21 cellular contexts compared by ENCODE assay signal in genomic region chr11:391117-392017, GRCh38. TPM values are rescaled to one million over a fixed set of nuclear protein-coding genes. Genes with fewer than 3 reads are reported as not detected.
DNase-seq lines count a peak whose midpoint lies in the region; ATAC-seq and TF ChIP-seq lines count a peak whose summit lies in the region.
"Had no signal": no experiment of that assay in that cellular context is flagged by ENCODE, and none has a peak within 500 bp of the region (broad histone marks: within the 10 kb centered on the region; RNA-seq: fewer than 3 reads in every experiment).

No MANE protein-coding gene starts in this region.

- H3F3A ChIP-seq in PC-9 (ENCODE audit: insufficient read depth, low read depth): no peaks in the 10 kb centered on the region

- H3K9me3 ChIP-seq in IMR-90 (ENCODE audit: control insufficient read depth, insufficient read depth, low read length) (peaks cover 2% of the 10 kb centered on the region; the same call in 1 of the 2 replicates), esophagus squamous epithelium (peaks cover 0 to 8% (median 0%) of the 10 kb centered on the region in 3 donors), PC-9 (ENCODE audit: insufficient read depth, low read depth) (no peaks in the 10 kb centered on the region)
- H3K9me3 ChIP-seq: SJSA1 had no signal

- H4K8ac ChIP-seq in IMR-90 (ENCODE audit: low read depth in 2 of 2, low read length in 2 of 2): no peak overlapping the region

- no peaks in the 10 kb centered on the region for H3K9me2 ChIP-seq in PC-9 (ENCODE audit: insufficient read depth)

- DNase-seq in COLO668 (lab: John Stamatoyannopoulos, UW; ENCODE audit: unreplicated experiment): peak; percentile 3
- no peak for DNase-seq in IMR-90
- no peak for DNase-seq in esophagus squamous epithelium (lab: John Stamatoyannopoulos, UW)
- DNase-seq in PC-9: no peak
- DNase-seq: ACHN; AML-193; COR-L47; MV-4-11; NCI-H1417; NCI-H187 treated with DMSO at 0.1 percent for 48 hours; NCI-H345; NCI-H526; NK-92 treated with Interleukin-12 subunit alpha and Interleukin-12 subunit beta, amount 100 ng/mL, for 24 hours; OCI-M1; RPMI8226 had no signal

- H3K18ac ChIP-seq in IMR-90 (ENCODE audit: low read depth, low read length): no peak overlapping the region

- H4K20me1 ChIP-seq in IMR-90 (ENCODE audit: insufficient read depth, low read length) (no peaks in the 10 kb centered on the region), PC-9 (ENCODE audit: insufficient read depth) (peaks cover 3% of the 10 kb centered on the region; the same call in 1 of the 2 replicates)

- H3K4me1 ChIP-seq in IMR-90 (ENCODE audit: control insufficient read depth, insufficient read depth, low read length): peaks cover 18% of the 10 kb centered on the region
- H3K4me1 ChIP-seq in esophagus squamous epithelium: peaks cover 2 to 33% (median 12%) of the 10 kb centered on the region in 3 donors
- H3K4me1 ChIP-seq in PC-9 (replicated peaks; ENCODE audit: insufficient read depth): peaks cover 10% of the 10 kb centered on the region

- H3K14ac ChIP-seq in IMR-90 (replicated peaks; ENCODE audit: low read depth, low read length): no peak overlapping the region

- H3K27me3 ChIP-seq in IMR-90 (ENCODE audit: control insufficient read depth, insufficient read depth, low read length) (peaks cover 8% of the 10 kb centered on the region; the same call in 1 of the 2 replicates), esophagus squamous epithelium (peaks cover 0 to 22% (median 0%) of the 10 kb centered on the region in 4 donors), PC-9 (ENCODE audit: insufficient read depth, low read depth) (no peaks in the 10 kb centered on the region)

- in situ Hi-C loops in IMR-90 (cut with MboI; ENCODE audit: low sequenced_read_pairs): no loop called here

- no peak overlapping the region for H3K4ac ChIP-seq in IMR-90 (ENCODE audit: low read depth, low read length)

- no peak overlapping the region for H4K5ac ChIP-seq in IMR-90 (ENCODE audit: low read depth, low read length)

- dilution Hi-C loops in IMR-90 (cut with HindIII; ENCODE audit: low sequenced_read_pairs, unreplicated experiment): no loop called here

- no peak overlapping the region for H2BK5ac ChIP-seq in IMR-90 (ENCODE audit: low read depth, low read length, poor library complexity, severe bottlenecking)

- no peak overlapping the region for H3K56ac ChIP-seq in IMR-90 (ENCODE audit: extremely low read depth, insufficient read depth, low read length)

- H2AK5ac ChIP-seq in IMR-90 (ENCODE audit: low read depth, low read length): 0 out of 2 replicates have a peak overlapping the region, but pooled peaks have one; percentile 16

- H2BK20ac ChIP-seq in IMR-90 (ENCODE audit: low read depth, low read length): no peak overlapping the region

- no peak overlapping the region for H2AK9ac ChIP-seq in IMR-90 (replicated peaks; ENCODE audit: low read depth, low read length, poor library complexity)

- H3K4me2 ChIP-seq in IMR-90 (ENCODE audit: low read depth, low read length): no peak overlapping the region
- no peak overlapping the region for H3K4me2 ChIP-seq in PC-9

- peaks cover 3% of the 10 kb centered on the region for H3K9me1 ChIP-seq in IMR-90 (ENCODE audit: insufficient read depth, low read length)

- H2BK15ac ChIP-seq in IMR-90 (ENCODE audit: low read depth, low read length): no peak overlapping the region

- WGBS in IMR-90 (ENCODE audit: extremely low coverage in 2 of 2, insufficient read length in 1 of 2), 2 experiments: 86% methylated on average over 21 of the region's 38 CpGs; no CpG with 5 or more reads in 1 of the 2 experiments
- 36 to 43% methylated on average over 10 to 13 of the region's 38 CpGs for WGBS in esophagus squamous epithelium, 2 donors

- BruUV-seq in IMR-90 (replicated peaks; lab: Mats Ljungman, UMichigan) (no TSS peak), PC-9 (replicated peaks; lab: Mats Ljungman, UMichigan) (no TSS peak)

- CTCF ChIA-PET in IMR-90 (lab: Yijun Ruan, JAX) (no interaction called here), PC-9 (lab: Charles Lee) (no interaction called here)

- no peak overlapping the region for H3K4me3 ChIP-seq in IMR-90 (ENCODE audit: insufficient read depth, low read depth, low read length)
- H3K4me3 ChIP-seq in esophagus squamous epithelium: peak overlapping the region; percentile 65 to 74 (median 68)
- H3K4me3 ChIP-seq in PC-9: no peak overlapping the region
- H3K4me3 ChIP-seq: SJSA1 had no signal

- POLR2A ChIA-PET in IMR-90 (lab: Charles Lee; ENCODE audit: unreplicated experiment) (interaction anchor here (1.3 kb wide), 1 partner anchor 15 kb away, joined by 4 read pairs; no protein-coding TSS in a partner anchor), PC-9 (lab: Charles Lee; ENCODE audit: unreplicated experiment) (no interaction called here)

- H2AFZ ChIP-seq in IMR-90 (replicated peaks; ENCODE audit: low read length, poor library complexity) (no peak overlapping the region), PC-9 (no peak overlapping the region)

- intact Hi-C loops in IMR-90 (cut with micrococcal nuclease): no loop called here
- intact Hi-C loops in esophagus squamous epithelium (cut with DNase I): no loop called here
- intact Hi-C loops in PC-9 (cut with micrococcal nuclease; ENCODE audit: unreplicated experiment): loop anchor here (5.0 kb wide), 1 partner anchor 126 kb away; no protein-coding TSS in a partner anchor

- peaks cover 20% of the 10 kb centered on the region for H3K79me2 ChIP-seq in PC-9 (ENCODE audit: low read depth)

- H3K27ac ChIP-seq in IMR-90 (ENCODE audit: insufficient read depth, low read length) (no peak overlapping the region), esophagus squamous epithelium (peak overlapping the region in 3 of 4 donors; percentile 93 to 97 (median 97)), PC-9 (no peak overlapping the region)
- H3K27ac ChIP-seq: SJSA1 had no signal

- TF ChIP-seq POLR2A in IMR-90 (IDR thresholded peaks at IDR 0.05; ENCODE audit: low read depth, low read length): no peak
- no peak for TF ChIP-seq POLR2A in esophagus squamous epithelium (IDR thresholded peaks at IDR 0.05)

- H4K91ac ChIP-seq in IMR-90 (ENCODE audit: insufficient read depth, low read depth, low read length): no peak overlapping the region

- no peak overlapping the region for H3K23ac ChIP-seq in IMR-90 (ENCODE audit: low read depth, low read length)

- TF ChIP-seq CTCF in IMR-90 (conservative IDR thresholded peaks at IDR 0.05; ENCODE audit: low read depth, low read length) (no peak), esophagus squamous epithelium (IDR thresholded peaks at IDR 0.05) (no peak), PC-9 (conservative IDR thresholded peaks at IDR 0.05) (no peak)

- H3K79me1 ChIP-seq in IMR-90 (ENCODE audit: low read depth in 1 of 2, low read length in 2 of 2): peaks cover 0 to 4% of the 10 kb centered on the region in 2 experiments; a peak in 1 of 4 replicates

- no peak for TF ChIP-seq RAD21 in IMR-90 (IDR thresholded peaks at IDR 0.05; ENCODE audit: low read length)

- no peaks in the 10 kb centered on the region for H3K36me3 ChIP-seq in IMR-90 (ENCODE audit: control insufficient read depth, insufficient read depth, low read length)
- no peaks in the 10 kb centered on the region for H3K36me3 ChIP-seq in esophagus squamous epithelium
- H3K36me3 ChIP-seq in PC-9 (ENCODE audit: low read depth): no peaks in the 10 kb centered on the region
- H3K36me3 ChIP-seq: SJSA1 had no signal

- no peak overlapping the region for H2BK120ac ChIP-seq in IMR-90 (ENCODE audit: low read depth, low read length)

- ATAC-seq in IMR-90 (ENCODE audit: low read depth) (no peak), GM19324 (IDR thresholded peaks at IDR 0.05; ENCODE audit: low FRiP score, unreplicated experiment) (no peak), GM21367 (IDR thresholded peaks at IDR 0.05; ENCODE audit: unreplicated experiment) (no peak)

- no peak overlapping the region for H3K9ac ChIP-seq in IMR-90 (ENCODE audit: low read depth, low read length)

RNA-seq across cellular contexts. Expression of gene PKP3, which starts 2.6 kb away (rescaled TPM):
- total RNA-seq in IMR-90 (2012; rRNA removed): 1.4 and 2.2 TPM in 2 replicates
- 1.5 and 2.6 TPM in 2 replicates for polyA plus RNA-seq in IMR-90 (2012; rRNA removed)
- polyA plus RNA-seq in IMR-90 (2012; cell fraction: cytosol; rRNA removed): 2.0 TPM in 2 replicates
- 2.4 and 8.5 TPM in 2 replicates for polyA plus RNA-seq in IMR-90 (2012; cell fraction: nucleus; rRNA removed; ENCODE audit: low replicate concordance)
- 1,000 to 10,000 TPM in 1 of 4 donors, 100 to 1,000 TPM in 3; 314 to 1,016 (median 520) TPM for total RNA-seq in esophagus squamous epithelium
- total RNA-seq in PC-9 (2021): 83.7 and 109 TPM in 2 replicates
- polyA plus RNA-seq: CD14-positive monocyte had no signal

RNA-seq across cellular contexts. Expression of gene B4GALNT4, which starts 22.1 kb away (rescaled TPM):
- total RNA-seq in IMR-90 (2012; rRNA removed): 5.2 and 6.1 TPM in 2 replicates
- 38.6 and 45.4 TPM in 2 replicates for polyA plus RNA-seq in IMR-90 (2012; rRNA removed)
- polyA plus RNA-seq in IMR-90 (2012; cell fraction: cytosol; rRNA removed): 23.3 and 32.7 TPM in 2 replicates
- polyA plus RNA-seq in IMR-90 (2012; cell fraction: nucleus; rRNA removed; ENCODE audit: low replicate concordance): 324 and 637 TPM in 2 replicates
- total RNA-seq in esophagus squamous epithelium: 1 to 10 TPM in 3 of 4 donors, under 1 TPM in 1; 0.97 to 7.9 (median 3.3) TPM
- total RNA-seq in PC-9 (2021): 4.7 and 6.1 TPM in 2 replicates
- total RNA-seq: SJSA1 had no signal
- polyA plus RNA-seq: CD14-positive monocyte had no signal

RNA-seq across cellular contexts. Expression of gene SIGIRR, which starts 23.4 kb away (rescaled TPM):
- 9.4 and 10.9 TPM in 2 replicates for total RNA-seq in IMR-90 (2012; rRNA removed)
- 27.6 and 33.8 TPM in 2 replicates for polyA plus RNA-seq in IMR-90 (2012; rRNA removed)
- 42.2 and 46.1 TPM in 2 replicates for polyA plus RNA-seq in IMR-90 (2012; cell fraction: cytosol; rRNA removed)
- polyA plus RNA-seq in IMR-90 (2012; cell fraction: nucleus; rRNA removed; ENCODE audit: low replicate concordance): 45.4 and 109 TPM in 2 replicates
- total RNA-seq in esophagus squamous epithelium: 10 to 100 TPM; 15.5 to 35.1 (median 16.1) TPM
- total RNA-seq in PC-9 (2021): 78.9 and 98.3 TPM in 2 replicates

RNA-seq across cellular contexts. Expression of gene ANO9, which starts 50.4 kb away (rescaled TPM):
- total RNA-seq in IMR-90 (2012; rRNA removed): not detected in 2 replicates
- not detected in 2 replicates for polyA plus RNA-seq in IMR-90 (2012; rRNA removed)
- 0.01 TPM in 1 of 2 replicates, not detected in the other for polyA plus RNA-seq in IMR-90 (2012; cell fraction: cytosol; rRNA removed)
- 0.18 and 0.23 TPM in 2 replicates for polyA plus RNA-seq in IMR-90 (2012; cell fraction: nucleus; rRNA removed; ENCODE audit: low replicate concordance)
- 10 to 100 TPM; 11.0 to 22.1 (median 16.2) TPM for total RNA-seq in esophagus squamous epithelium
- 18.1 and 27.6 TPM in 2 replicates for total RNA-seq in PC-9 (2021)
- total RNA-seq: H4, HT1080, SJSA1 had no signal

RNA-seq across cellular contexts. Expression of gene PTDSS2, which starts 58.7 kb away (rescaled TPM):
- 21.4 and 23.5 TPM in 2 replicates for total RNA-seq in IMR-90 (2012; rRNA removed)
- 26.6 and 29.8 TPM in 2 replicates for polyA plus RNA-seq in IMR-90 (2012; rRNA removed)
- polyA plus RNA-seq in IMR-90 (2012; cell fraction: cytosol; rRNA removed): 32.6 and 35.1 TPM in 2 replicates
- polyA plus RNA-seq in IMR-90 (2012; cell fraction: nucleus; rRNA removed; ENCODE audit: low replicate concordance): 129 and 308 TPM in 2 replicates
- 10 to 100 TPM; 15.8 to 34.3 (median 22.8) TPM for total RNA-seq in esophagus squamous epithelium
- 32.5 and 38.8 TPM in 2 replicates for total RNA-seq in PC-9 (2021)

Comparison
In these comparisons a context has a peak if more than half of its experiments do, and no peak if none do; other contexts are left out.
1. H3K27ac ChIP-seq: peak in esophagus squamous epithelium (3 of 4); none in IMR-90 (single experiment) and PC-9 (single experiment).
2. H3K4me3 ChIP-seq: peak in esophagus squamous epithelium (4 of 4); none in IMR-90 (single experiment) and PC-9 (single experiment).
3. RNA of gene PKP3, which starts 2.6 kb away (total RNA-seq): 314 to 1,016 TPM in esophagus squamous epithelium and 83.7 to 109 TPM in PC-9; 1.4 to 2.2 TPM in IMR-90; every median in the first group is over 10 times any median in the second.